ENCODE assay signal across 18 cellular contexts in genomic region chr16:50161950-50162349, GRCh38. TPM values are rescaled to one million over a fixed set of nuclear protein-coding genes. Genes with fewer than 3 reads are reported as not detected.
DNase-seq lines count a peak whose midpoint lies in the region; ATAC-seq lines count a peak whose summit lies in the region.
"Had no signal": no experiment of that assay in that cellular context is flagged by ENCODE, and none has a peak within 500 bp of the region (broad histone marks: within the 10 kb centered on the region; RNA-seq: fewer than 3 reads in every experiment).

No MANE protein-coding gene starts in this region.

- POLR2A ChIA-PET in T-cell (lab: Charles Lee), result interaction anchor here in 1 of 2 donors (0.5 kb wide), 1 partner anchor 40 kb away, joined by 3 read pairs; no protein-coding TSS in a partner anchor

- H3K4me3 Mint-ChIP-seq in activated T-cell treated with anti-CD3 and anti-CD28 coated beads, Interleukin-2, amount 50 U/mL, for 24 hours, result no peak overlapping the region
- H3K4me3 Mint-ChIP-seq in T-cell, result peak overlapping the region in 2 of 3 donors; percentile 3 to 4

- H3K4me1 Mint-ChIP-seq in activated T-cell treated with anti-CD3 and anti-CD28 coated beads, Interleukin-2, amount 50 U/mL, for 24 hours (ENCODE audit: low read depth), result peaks cover 68% of the 10 kb centered on the region
- H3K4me1 Mint-ChIP-seq in T-cell, result peaks cover 67 to 72% (median 68%) of the 10 kb centered on the region in 3 donors

- peak overlapping the region; percentile 67 for H3K27ac Mint-ChIP-seq in activated T-cell treated with anti-CD3 and anti-CD28 coated beads, Interleukin-2, amount 50 U/mL, for 24 hours
- H3K27ac Mint-ChIP-seq in T-cell, result peak overlapping the region; percentile 37 to 59

- DNase-seq in activated T-cell treated with anti-CD3 and anti-CD28 coated beads, Interleukin-2, amount 50 U/mL, for 24 hours, result no peak
- DNase-seq in activated T-cell treated with anti-CD3 and anti-CD28 coated beads, Interleukin-2, amount 50 U/mL, for 1 hour, result no peak
- DNase-seq in T-cell, result no peak
- DNase-seq in stimulated activated CD8-positive, alpha-beta memory T cell treated with anti-CD3 and anti-CD28 coated beads, Interleukin-4, amount 100 ng/mL, for 48 hours, result peak; percentile 11
- DNase-seq in NCI-H446 treated with DMSO at 0.1 percent for 48 hours (lab: John Stamatoyannopoulos, UW), result no peak
- DNase-seq: 8988T, Caco-2, GM23248, NCI-H1048, NCI-H146, NCI-H2107, NCI-H345, NCI-H69, PC-3 had no signal

- ATAC-seq in GM19463 (IDR thresholded peaks at IDR 0.05; ENCODE audit: unreplicated experiment) (peak; percentile 62), T-cell (replicated peaks in 1 of 4) (no peak), GM18520 (IDR thresholded peaks at IDR 0.05; ENCODE audit: unreplicated experiment) (no peak), GM21529 (IDR thresholded peaks at IDR 0.05; ENCODE audit: unreplicated experiment) (no peak)
- ATAC-seq: K562, PC-3 had no signal

- H3K9me3 Mint-ChIP-seq in activated T-cell treated with anti-CD3 and anti-CD28 coated beads, Interleukin-2, amount 50 U/mL, for 24 hours, result no peaks in the 10 kb centered on the region
- H3K9me3 Mint-ChIP-seq in T-cell, result no peaks in the 10 kb centered on the region

- peaks cover 36% of the 10 kb centered on the region for H3K36me3 Mint-ChIP-seq in activated T-cell treated with anti-CD3 and anti-CD28 coated beads, Interleukin-2, amount 50 U/mL, for 24 hours (ENCODE audit: low read depth)
- H3K36me3 Mint-ChIP-seq in T-cell, result peaks cover 20% of the 10 kb centered on the region

- no peaks in the 10 kb centered on the region for H3K27me3 Mint-ChIP-seq in activated T-cell treated with anti-CD3 and anti-CD28 coated beads, Interleukin-2, amount 50 U/mL, for 24 hours
- no peaks in the 10 kb centered on the region for H3K27me3 Mint-ChIP-seq in T-cell

- CTCF ChIA-PET in T-cell (lab: Charles Lee), result interaction anchor here in 1 of 2 donors (1.6 to 1.7 kb wide), 2 partner anchors 48 to 644 kb away, joined by 4 to 12 read pairs; no protein-coding TSS in a partner anchor

RNA-seq across cellular contexts. Expression of gene TENT4B, which starts 8.8 kb away (rescaled TPM):
- 10 to 100 TPM; 20.2 to 31.9 (median 20.9) TPM for total RNA-seq in T-cell
